Comparison of ENCODE assay signal across 8 cellular contexts in the genomic region with DNA sequence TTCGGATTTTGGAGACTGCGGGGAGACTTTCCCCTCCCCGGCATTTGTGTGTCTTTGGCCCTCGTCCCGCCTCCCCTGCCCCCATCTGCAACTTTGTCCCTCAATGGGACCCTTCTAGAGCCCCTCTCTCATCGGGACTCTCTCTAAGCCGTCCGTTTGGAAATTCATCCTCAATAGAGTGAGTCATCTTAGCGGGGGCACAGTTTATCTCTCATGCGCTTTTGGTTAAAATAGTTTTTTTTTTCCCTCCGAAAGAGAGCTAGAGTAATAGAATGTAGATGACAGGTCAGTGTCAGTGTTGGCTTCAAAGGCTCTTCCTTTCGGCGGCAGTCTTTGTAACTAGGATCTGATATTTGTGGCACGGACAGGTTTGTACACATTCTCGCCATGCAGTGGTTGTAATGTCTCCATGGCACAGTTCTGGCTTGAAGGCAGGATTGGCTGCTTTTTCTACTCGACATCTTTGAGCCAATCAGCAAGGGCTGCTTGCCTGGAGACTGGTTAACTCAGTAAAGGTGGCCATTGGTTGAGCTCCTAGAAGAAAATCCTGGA. TPM values are rescaled to one million over a fixed set of nuclear protein-coding genes. Genes with fewer than 3 reads are reported as not detected.
A peak's percentile ranks its signal among the peaks of the same experiment; 100 is the strongest.
DNase-seq lines count a peak whose midpoint lies in the region; ATAC-seq and TF ChIP-seq lines count a peak whose summit lies in the region.

No MANE protein-coding gene starts in this region.

- peaks cover 0 to 17% (median 0%) of the 10 kb centered on the region in 4 donors for H3K4me1 ChIP-seq in right lobe of liver

- H3K27me3 Mint-ChIP-seq in CD14-positive monocyte (ENCODE audit: low read depth in 3 of 3), result peaks cover 0 to 5% (median 2%) of the 10 kb centered on the region in 3 donors

- H3K4me3 ChIP-seq in right lobe of liver, result peak overlapping the region; percentile 70 to 96 (median 88)

- peaks cover 29% of the 10 kb centered on the region for H3K4me1 Mint-ChIP-seq in CD14-positive monocyte

- H3K36me3 Mint-ChIP-seq in CD14-positive monocyte, result peaks cover 7 to 12% of the 10 kb centered on the region in 2 donors

- H3K9me3 ChIP-seq in right lobe of liver, result no peaks in the 10 kb centered on the region

- peak overlapping the region; percentile 97 to 100 (median 98) for H3K27ac Mint-ChIP-seq in CD14-positive monocyte

- peak overlapping the region; percentile 95 to 97 for H3K4me3 Mint-ChIP-seq in CD14-positive monocyte

- peak overlapping the region; percentile 98 to 100 (median 99) for H3K27ac ChIP-seq in right lobe of liver

- H3K36me3 ChIP-seq in right lobe of liver, result no peaks in the 10 kb centered on the region

- no peak for TF ChIP-seq CTCF in CD14-positive monocyte (IDR thresholded peaks at IDR 0.05)
- TF ChIP-seq CTCF in right lobe of liver (IDR thresholded peaks at IDR 0.05), result no peak

- under 1% methylated on average over 16 of the region's 16 CpGs for WGBS in right lobe of liver (ENCODE audit: insufficient coverage, low coverage, low lambda C conversion rate, missing lambda C conversion rate)

- intact Hi-C loops in CD14-positive monocyte (cut with micrococcal nuclease) (loop anchor here (5.0 to 10.0 kb wide), 6 partner anchors 65 to 667 kb away; partner anchors contain the start of genes RBM47 (in 1 of the 2) and UBE2K (in 1 of the 2)), right lobe of liver (cut with DNase I) (no loop called here)

- no peaks in the 10 kb centered on the region for H3K27me3 ChIP-seq in right lobe of liver

- DNase-seq in CD14-positive monocyte (ENCODE audit: low spot score), result peak; percentile 77
- peak; percentile 70 to 82 for DNase-seq in NCI-H526 (lab: John Stamatoyannopoulos, UW)
- peak; percentile 21 to 72 for DNase-seq in activated CD4-positive, alpha-beta T cell treated with anti-CD3 and anti-CD28 coated beads, Interleukin-2, amount 50 U/mL, for 24 hours (ENCODE audit: low read depth in 1 of 2, low spot score in 1 of 2)
- peak; percentile 93 to 98 for DNase-seq in dermis microvascular lymphatic vessel endothelial cell (ENCODE audit: low read depth in 2 of 2)
- DNase-seq in right lobe of liver, result peak; percentile 51 to 84 (median 69)
- peak in 2 of 3 donors; percentile 16 to 42 for DNase-seq in stimulated activated CD4-positive, alpha-beta T cell treated with anti-CD3 and anti-CD28 coated beads, TNF-alpha, amount 100 ng/mL, for 1 hour (ENCODE audit: low read depth in 3 of 3, low spot score in 1 of 3)

- TF ChIP-seq POLR2A in right lobe of liver (IDR thresholded peaks at IDR 0.05), result peak; percentile 37

- H3K9me3 Mint-ChIP-seq in CD14-positive monocyte, result no peaks in the 10 kb centered on the region

- ATAC-seq in GM19351 (IDR thresholded peaks at IDR 0.05; ENCODE audit: unreplicated experiment), result peak; percentile 72
- ATAC-seq in HG03520 (IDR thresholded peaks at IDR 0.05; ENCODE audit: unreplicated experiment), result peak; percentile 68
- ATAC-seq in right lobe of liver, result peak; percentile 57 to 70 (median 66)

RNA-seq across cellular contexts. Expression of gene N4BP2, which starts 1.0 kb away (rescaled TPM):
- polyA plus RNA-seq in CD14-positive monocyte, result 1 to 10 TPM; 4.8 to 8.3 TPM
- total RNA-seq in dermis microvascular lymphatic vessel endothelial cell, result 5.5 and 5.6 TPM in 2 replicates
- total RNA-seq in right lobe of liver, result 1 to 10 TPM; 4.2 to 8.0 (median 6.3) TPM

Comparison
In these comparisons a context has a peak if more than half of its experiments do, and no peak if none do; other contexts are left out.
1. Peak in every context shown above with its lines: DNase-seq, ATAC-seq, H3K4me3 ChIP-seq and H3K27ac ChIP-seq.
2. DNase-seq: peak in every context shown above with its lines; median percentile 96 in dermis microvascular lymphatic vessel endothelial cell; 77 in CD14-positive monocyte; 76 in NCI-H526; 69 in right lobe of liver; 46 in activated CD4-positive, alpha-beta T cell treated with anti-CD3 and anti-CD28 coated beads, Interleukin-2, amount 50 U/mL, for 24 hours; 29 in stimulated activated CD4-positive, alpha-beta T cell treated with anti-CD3 and anti-CD28 coated beads, TNF-alpha, amount 100 ng/mL, for 1 hour.
3. intact Hi-C loops: an anchor here in CD14-positive monocyte (5.0 to 10.0 kb wide); none called in right lobe of liver.